In the genomic region with DNA sequence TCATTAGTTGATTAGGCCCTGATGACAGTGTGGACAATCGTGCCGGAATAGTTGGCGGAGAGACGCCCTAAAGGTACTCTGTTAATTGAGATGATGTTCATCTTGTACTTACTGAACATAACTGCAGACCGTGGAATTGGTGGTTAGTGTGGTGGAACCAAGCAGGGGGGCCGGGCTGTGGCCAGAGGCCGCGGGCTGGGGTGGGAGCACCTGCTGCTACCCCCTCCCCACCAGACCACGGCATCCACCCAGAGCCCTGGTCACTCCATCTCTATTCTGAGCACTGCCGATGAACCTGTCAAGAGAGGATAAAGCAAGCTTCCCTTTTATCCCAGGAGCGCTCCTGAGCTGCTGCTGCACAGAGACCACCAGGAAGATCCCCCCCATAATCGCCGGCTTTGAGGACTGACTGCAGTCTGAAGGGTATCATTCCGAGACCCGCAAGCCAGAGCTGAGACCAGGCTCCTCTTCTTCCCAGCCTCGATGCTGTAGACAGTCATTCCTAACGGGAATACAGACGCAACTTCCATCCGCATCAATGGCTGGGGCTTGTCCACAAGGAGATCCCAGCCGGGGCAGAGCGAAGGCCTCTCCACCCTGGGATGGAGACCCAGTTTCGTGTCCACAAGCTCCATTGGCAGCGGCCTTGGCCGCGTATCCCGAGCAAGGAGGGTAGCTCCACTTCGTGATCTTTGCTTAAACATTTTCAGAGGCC, we compare ENCODE assay signal across 24 cellular contexts.
DNase-seq lines count a peak whose midpoint lies in the region; TF ChIP-seq lines count a peak whose summit lies in the region.
"Had no signal": no experiment of that assay in that cellular context is flagged by ENCODE, and none has a peak within 500 bp of the region (broad histone marks: within the 10 kb centered on the region; RNA-seq: fewer than 3 reads in every experiment).

No MANE protein-coding gene starts in this region.

- no peak for TF ChIP-seq EP300 in esophagus muscularis mucosa (IDR thresholded peaks at IDR 0.05)

- 89% methylated on average over 23 of the region's 27 CpGs for WGBS in esophagus muscularis mucosa

- no peak overlapping the region for H2AFZ ChIP-seq in OCI-LY7 (ENCODE audit: low read length)

- BruUV-seq in OCI-LY7 (replicated peaks; lab: Mats Ljungman, UMichigan) = no TSS peak

- H3K9me3 ChIP-seq in esophagus muscularis mucosa = peaks cover 0 to 7% (median 2%) of the 10 kb centered on the region in 4 donors
- H3K9me3 ChIP-seq in vagina = no peaks in the 10 kb centered on the region
- no peaks in the 10 kb centered on the region for H3K9me3 ChIP-seq in OCI-LY7 (ENCODE audit: low read length)
- H3K9me3 ChIP-seq: BE2C had no signal

- H3K4me2 ChIP-seq in OCI-LY7 (ENCODE audit: low read length) = no peak overlapping the region

- peaks cover 0 to 6% (median 0%) of the 10 kb centered on the region in 4 donors for H3K27me3 ChIP-seq in esophagus muscularis mucosa
- no peaks in the 10 kb centered on the region for H3K27me3 ChIP-seq in vagina
- peaks cover 0 to 22% (median 0%) of the 10 kb centered on the region in 45 donors for H3K27me3 ChIP-seq in dorsolateral prefrontal cortex
- H3K27me3 ChIP-seq: BE2C had no signal

- H3K9me2 ChIP-seq in OCI-LY7 (ENCODE audit: insufficient read depth, low read length) = no peaks in the 10 kb centered on the region

- intact Hi-C loops in esophagus muscularis mucosa (cut with DNase I) = no loop called here
- intact Hi-C loops in vagina (cut with DNase I) = no loop called here
- intact Hi-C loops in OCI-LY7 (cut with micrococcal nuclease; ENCODE audit: unreplicated experiment) = no loop called here
- intact Hi-C loops in dorsolateral prefrontal cortex (cut with DNase I) = no loop called here

- H3K36me3 ChIP-seq in esophagus muscularis mucosa (no peaks in the 10 kb centered on the region), vagina (no peaks in the 10 kb centered on the region), OCI-LY7 (ENCODE audit: insufficient read depth, low read length) (no peaks in the 10 kb centered on the region)
- H3K36me3 ChIP-seq: BE2C had no signal

- CTCF ChIA-PET in OCI-LY7 (lab: Charles Lee; ENCODE audit: unreplicated experiment) = no interaction called here

- H3K4me1 ChIP-seq in esophagus muscularis mucosa = no peaks in the 10 kb centered on the region
- H3K4me1 ChIP-seq in vagina = peaks cover 26% of the 10 kb centered on the region
- no peaks in the 10 kb centered on the region for H3K4me1 ChIP-seq in OCI-LY7 (ENCODE audit: insufficient read depth, low read length, poor library complexity, severe bottlenecking)
- H3K4me1 ChIP-seq: BE2C had no signal

- peak overlapping the region in 2 of 3 experiments; percentile 22 to 78 for H3K27ac Mint-ChIP-seq in nephron
- H3K27ac Mint-ChIP-seq: CD14-positive monocyte, HFFc6 had no signal

- H3K27ac ChIP-seq in esophagus muscularis mucosa (replicated peaks in 1 of 4) (no peak overlapping the region), vagina (no peak overlapping the region), OCI-LY7 (ENCODE audit: low read depth, low read length, poor library complexity, severe bottlenecking) (no peak overlapping the region), dorsolateral prefrontal cortex (no peak overlapping the region)
- H3K27ac ChIP-seq: 22Rv1 had no signal

- H4K20me1 ChIP-seq in OCI-LY7 (ENCODE audit: insufficient read depth, low read length) = no peaks in the 10 kb centered on the region

- TF ChIP-seq POLR2A in esophagus muscularis mucosa (IDR thresholded peaks at IDR 0.05; ENCODE audit: low read depth) (no peak), vagina (IDR thresholded peaks at IDR 0.05) (no peak)

- H3K36me3 Mint-ChIP-seq in nephron (ENCODE audit: low read depth) = no peaks in the 10 kb centered on the region
- H3K36me3 Mint-ChIP-seq: CD14-positive monocyte had no signal

- H3K27me3 Mint-ChIP-seq in nephron (ENCODE audit: low read depth) = peaks cover 11% of the 10 kb centered on the region

- no peak for TF ChIP-seq CTCF in esophagus muscularis mucosa (IDR thresholded peaks at IDR 0.05)
- TF ChIP-seq CTCF in nephron (IDR thresholded peaks at IDR 0.05; ENCODE audit: unreplicated experiment in 3 of 3) = no peak
- no peak for TF ChIP-seq CTCF in vagina (IDR thresholded peaks at IDR 0.05)
- TF ChIP-seq CTCF in OCI-LY7 (conservative IDR thresholded peaks at IDR 0.05; ENCODE audit: low read length) = no peak
- no peak for TF ChIP-seq CTCF in dorsolateral prefrontal cortex (IDR thresholded peaks at IDR 0.05 in 54 of 56, conservative IDR thresholded peaks at IDR 0.05 in 2 of 56; ENCODE audit: low read depth in 1 of 56, partially characterized antibody in 56 of 56)

- peaks cover 7% of the 10 kb centered on the region for H3K9me3 Mint-ChIP-seq in nephron
- H3K9me3 Mint-ChIP-seq: HFFc6 had no signal

- no peaks in the 10 kb centered on the region for H3K79me2 ChIP-seq in OCI-LY7 (ENCODE audit: insufficient read depth, low read depth, low read length)

- DNase-seq in NCI-H345 (lab: John Stamatoyannopoulos, UW) (peak; percentile 3), NCI-H345 treated with DMSO at 0.1 percent for 48 hours (lab: John Stamatoyannopoulos, UW; ENCODE audit: unreplicated experiment) (no peak), esophagus muscularis mucosa (ENCODE audit: extremely low spot score) (peak; percentile 60), vagina (ENCODE audit: extremely low spot score in 2 of 2) (peak; percentile 54 to 70), cerebellar nuclear complex (lab: John Stamatoyannopoulos, UW) (no peak), OCI-LY7 (ENCODE audit: low spot score) (no peak), dorsolateral prefrontal cortex (no peak)
- DNase-seq: BE2C, DMS153, H9, HFFc6, KBM-7, MV-4-11, NCI-H1105 treated with DMSO at 0.1 percent for 48 hours, NCI-H146, NCI-H1930, NCI-H2107, NCI-H446 treated with DMSO at 0.1 percent for 48 hours, NCI-H526 treated with DMSO at 0.1 percent for 48 hours, RPMI8226, SHP77 had no signal

- H3K4me3 Mint-ChIP-seq in nephron = no peak overlapping the region
- H3K4me3 Mint-ChIP-seq: CD14-positive monocyte, H9, HFFc6 had no signal

- H3K4me3 ChIP-seq in esophagus muscularis mucosa = no peak overlapping the region
- H3K4me3 ChIP-seq in vagina = no peak overlapping the region
- no peak overlapping the region for H3K4me3 ChIP-seq in OCI-LY7 (ENCODE audit: low read depth, low read length, poor library complexity, severe bottlenecking)
- H3K4me3 ChIP-seq in dorsolateral prefrontal cortex = no peak overlapping the region

- H3K4me1 Mint-ChIP-seq in nephron = peaks cover 48% of the 10 kb centered on the region
- H3K4me1 Mint-ChIP-seq: CD14-positive monocyte had no signal

- POLR2A ChIA-PET in OCI-LY7 (lab: Charles Lee) = interaction anchor here (0.5 kb wide), 1 partner anchor 9 kb away, joined by 3 read pairs; no protein-coding TSS in a partner anchor

Comparison
In these comparisons a context has a peak if more than half of its experiments do, and no peak if none do; other contexts are left out.
1. DNase-seq: peak in NCI-H345 (single experiment), esophagus muscularis mucosa (single experiment) and vagina (2 of 2); none in NCI-H345 treated with DMSO at 0.1 percent for 48 hours (single experiment), cerebellar nuclear complex (0 of 2), OCI-LY7 (single experiment) and dorsolateral prefrontal cortex (0 of 10).